29 cellular contexts compared by ENCODE assay signal in the genomic region with DNA sequence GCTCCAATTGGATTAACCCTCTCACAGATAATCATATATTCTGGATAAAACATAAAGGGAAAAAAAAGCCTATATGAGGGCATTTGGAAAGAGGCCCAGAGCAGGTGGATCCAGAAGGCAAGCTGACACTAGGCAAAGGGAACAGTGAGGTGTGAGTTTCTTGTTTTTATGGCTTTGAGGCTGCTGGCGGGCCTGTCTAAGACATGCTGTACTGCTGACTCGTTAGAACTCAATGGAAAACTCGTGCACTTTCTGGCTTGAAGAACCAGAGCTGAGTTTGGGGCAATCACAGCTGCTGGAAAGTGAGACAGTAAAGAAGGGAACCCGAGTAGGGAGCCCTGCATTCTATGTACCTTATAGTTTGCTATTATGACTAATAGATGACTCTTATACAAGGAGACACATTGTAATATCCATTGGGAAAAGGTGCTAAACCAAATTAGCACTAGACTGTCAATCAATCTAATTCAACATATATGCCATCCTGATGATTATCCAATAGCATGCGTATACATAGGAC.
"Had no signal": no experiment of that assay in that cellular context is flagged by ENCODE, and none has a peak within 500 bp of the region (broad histone marks: within the 10 kb centered on the region; RNA-seq: fewer than 3 reads in every experiment).

No MANE protein-coding gene starts in this region.

- H3K36me3 ChIP-seq: colonic mucosa, esophagus squamous epithelium, lower lobe of right lung, neural progenitor cell, sigmoid colon, spleen, tibial artery, uterus had no signal

- H3K4me1 ChIP-seq: colonic mucosa, lower lobe of right lung, neural progenitor cell, parathyroid adenoma, psoas muscle, sigmoid colon, spleen, testis, tibial artery, uterus had no signal

- H3K9ac ChIP-seq: neural progenitor cell, parathyroid adenoma had no signal

- H3K27me3 Mint-ChIP-seq: dendritic cell treated with granulocyte-macrophage colony-stimulating factor and Interleukin-4, amounts not matched to agents 40 ng/mL and 50 ng/mL, for 4 days; memory B cell; stimulated activated memory B cell treated with anti-CD40 and anti-IgM and Interleukin-4, amounts not matched to agents 10 μg/mL and 1 μg/mL and 100 μg/mL, for 72 hours; type B pancreatic cell had no signal

- H3K4me2 ChIP-seq: neural progenitor cell had no signal

- H3K27ac ChIP-seq: colonic mucosa, esophagus squamous epithelium, lower lobe of right lung, neural progenitor cell, parathyroid adenoma, psoas muscle, sigmoid colon, skin epidermis, spleen, testis, tibial artery, uterus had no signal

- H3K79me2 ChIP-seq: parathyroid adenoma had no signal

- H3K4me1 Mint-ChIP-seq: endodermal cell; immature natural killer cell; memory B cell; nephron; neural progenitor cell; stimulated activated memory B cell treated with anti-CD40 and anti-IgM and Interleukin-4, amounts not matched to agents 10 μg/mL and 1 μg/mL and 100 μg/mL, for 72 hours had no signal

- H3K4me3 ChIP-seq: colonic mucosa, esophagus squamous epithelium, lower lobe of right lung, mucosa of descending colon, neural progenitor cell, psoas muscle, sigmoid colon, skin epidermis, spleen, testis, tibial artery, uterus had no signal

- DNase-seq: colonic mucosa; effector CD8-positive, alpha-beta T cell; endodermal cell; esophagus squamous epithelium; hypothalamus; immature natural killer cell; left ventricle myocardium superior; lower lobe of right lung; mucosa of descending colon; naive thymus-derived CD4-positive, alpha-beta T cell; psoas muscle; right cardiac atrium; sigmoid colon; spleen; stimulated activated CD4-positive, alpha-beta T cell treated with anti-CD3 and anti-CD28 coated beads, Interleukin-4, amount 100 ng/mL, for 4 hours; stimulated activated naive CD8-positive, alpha-beta T cell treated with anti-CD3 and anti-CD28 coated beads, Interleukin-15, Interleukin-2, amounts not matched to agents 100 U/mL and 50 U/mL, for 24 hours; substantia nigra; testis; tibial artery; uterus had no signal

- H3K27ac Mint-ChIP-seq: dendritic cell treated with granulocyte-macrophage colony-stimulating factor and Interleukin-4, amounts not matched to agents 40 ng/mL and 50 ng/mL, for 4 days; endodermal cell; immature natural killer cell; memory B cell; mesothelial cell of epicardium; naive thymus-derived CD4-positive, alpha-beta T cell; nephron; neural progenitor cell; stimulated activated memory B cell treated with anti-CD40 and anti-IgM and Interleukin-4, amounts not matched to agents 10 μg/mL and 1 μg/mL and 100 μg/mL, for 72 hours; type B pancreatic cell had no signal

- H3K9me3 ChIP-seq: colonic mucosa, esophagus squamous epithelium, lower lobe of right lung, mucosa of descending colon, sigmoid colon, testis, tibial artery, uterus had no signal

- H3K36me3 Mint-ChIP-seq: immature natural killer cell; memory B cell; mesothelial cell of epicardium; neural progenitor cell; stimulated activated memory B cell treated with anti-CD40 and anti-IgM and Interleukin-4, amounts not matched to agents 10 μg/mL and 1 μg/mL and 100 μg/mL, for 72 hours; type B pancreatic cell had no signal

- H3K4me3 Mint-ChIP-seq: dendritic cell treated with granulocyte-macrophage colony-stimulating factor and Interleukin-4, amounts not matched to agents 40 ng/mL and 50 ng/mL, for 4 days; endodermal cell; immature natural killer cell; memory B cell; mesothelial cell of epicardium; naive thymus-derived CD4-positive, alpha-beta T cell; nephron; neural progenitor cell; stimulated activated memory B cell treated with anti-CD40 and anti-IgM and Interleukin-4, amounts not matched to agents 10 μg/mL and 1 μg/mL and 100 μg/mL, for 72 hours; type B pancreatic cell had no signal

- H3K27me3 ChIP-seq: colonic mucosa, esophagus squamous epithelium, neural progenitor cell, sigmoid colon, spleen, testis, tibial artery, uterus had no signal

- H3K9me3 Mint-ChIP-seq: endodermal cell; neural progenitor cell; stimulated activated memory B cell treated with anti-CD40 and anti-IgM and Interleukin-4, amounts not matched to agents 10 μg/mL and 1 μg/mL and 100 μg/mL, for 72 hours; type B pancreatic cell had no signal
